ENCODE assay signal across 13 cellular contexts in genomic region chr17:77865109-77865611, GRCh38.
A peak's percentile ranks its signal among the peaks of the same experiment; 100 is the strongest.
DNase-seq lines count a peak whose midpoint lies in the region; ATAC-seq, FAIRE-seq and TF ChIP-seq lines count a peak whose summit lies in the region.
"Had no signal": no experiment of that assay in that cellular context is flagged by ENCODE, and none has a peak within 500 bp of the region (broad histone marks: within the 10 kb centered on the region; RNA-seq: fewer than 3 reads in every experiment).

No MANE protein-coding gene starts in this region.

- in situ Hi-C loops in GM12878 (cut with MboI) = no loop called here

- H3K4me2 ChIP-seq in GM12878 (ENCODE audit: control insufficient read depth, insufficient read depth) = no peak overlapping the region

- TF ChIP-seq POLR2A in GM12878 (IDR thresholded peaks at IDR 0.05; ENCODE audit: low read depth, low read length) (no peak), right lobe of liver (IDR thresholded peaks at IDR 0.05) (no peak), testis (IDR thresholded peaks at IDR 0.05) (no peak), lower leg skin (IDR thresholded peaks at IDR 0.05) (no peak)

- H3K36me3 ChIP-seq in GM12878 (ENCODE audit: control insufficient read depth in 2 of 2, insufficient read depth in 2 of 2, low read length in 1 of 2) (no peaks in the 10 kb centered on the region), right lobe of liver (no peaks in the 10 kb centered on the region), testis (ENCODE audit: low read depth, missing control alignments) (no peaks in the 10 kb centered on the region)
- H3K36me3 ChIP-seq: HAP-1 had no signal

- SMC1A ChIA-PET in GM12878 (lab: Charles Lee; ENCODE audit: uncharacterized antibody, unreplicated experiment) = no interaction called here

- no peak for ATAC-seq in GM12878
- no peak for ATAC-seq in right lobe of liver
- ATAC-seq in HG03135 (IDR thresholded peaks at IDR 0.05; ENCODE audit: unreplicated experiment) = no peak
- ATAC-seq: T-cell had no signal

- no peak for TF ChIP-seq RAD21 in GM12878 (IDR thresholded peaks at IDR 0.05; ENCODE audit: insufficient read depth, low read depth, low read length)

- intact Hi-C loops in GM12878 (cut with micrococcal nuclease; ENCODE audit: unreplicated experiment) = no loop called here
- intact Hi-C loops in right lobe of liver (cut with DNase I) = no loop called here
- intact Hi-C loops in testis (cut with DNase I; ENCODE audit: low total_unique reads) = no loop called here
- intact Hi-C loops in lower leg skin (cut with DNase I; ENCODE audit: low total_unique reads) = no loop called here

- H4K20me1 ChIP-seq in GM12878 (ENCODE audit: control insufficient read depth, insufficient read depth) = no peaks in the 10 kb centered on the region

- no peaks in the 10 kb centered on the region; a peak in 1 of 4 replicates for H3K27me3 ChIP-seq in GM12878 (replicated peaks in 1 of 2; ENCODE audit: control insufficient read depth in 2 of 2, insufficient read depth in 2 of 2, low read length in 1 of 2)
- no peaks in the 10 kb centered on the region for H3K27me3 ChIP-seq in right lobe of liver
- no peaks in the 10 kb centered on the region for H3K27me3 ChIP-seq in testis

- DNase-seq in DMS 273 (lab: John Stamatoyannopoulos, UW; ENCODE audit: unreplicated experiment) (peak; percentile 80), DMS 273 treated with DMSO at 0.1 percent for 48 hours (lab: John Stamatoyannopoulos, UW) (no peak), GM12878 (ENCODE audit: low read depth, low spot score) (no peak), right lobe of liver (peak in 2 of 3 donors; percentile 14 to 40), testis (peak; percentile 53), lower leg skin (ENCODE audit: low spot score in 2 of 2) (no peak), SIG-M5 treated with dmso at 0.1 percent for 504 hours (lab: John Stamatoyannopoulos, UW; ENCODE audit: unreplicated experiment) (no peak)
- DNase-seq: activated CD4-positive, alpha-beta T cell treated with anti-CD3 and anti-CD28 coated beads for 48 hours; NCI-H146; T-cell had no signal

- no peaks in the 10 kb centered on the region for H3K79me2 ChIP-seq in GM12878 (ENCODE audit: control insufficient read depth, insufficient read depth, low read length)

- H3K4me1 ChIP-seq in GM12878 (ENCODE audit: control insufficient read depth, insufficient read depth, low read length) (peaks cover 19% of the 10 kb centered on the region), right lobe of liver (no peaks in the 10 kb centered on the region), testis (peaks cover 13% of the 10 kb centered on the region)
- H3K4me1 ChIP-seq: HAP-1 had no signal

- 84% methylated on average over 19 of the region's 22 CpGs for WGBS in GM12878 (ENCODE audit: insufficient coverage, insufficient replicate concordance, low lambda C conversion rate, missing lambda C conversion rate)
- 75% methylated on average over 12 of the region's 22 CpGs for WGBS in right lobe of liver (ENCODE audit: insufficient coverage, low coverage, low lambda C conversion rate, missing lambda C conversion rate)
- WGBS in testis, 2 donors = 58 to 64% methylated on average over 15 to 22 of the region's 22 CpGs
- 55 to 56% methylated on average over 19 to 22 of the region's 22 CpGs for WGBS in lower leg skin, 2 donors

- POLR2A ChIA-PET in GM12878 (lab: Charles Lee) = interaction anchor here (0.6 kb wide), 1 partner anchor 86 kb away, joined by 3 read pairs; no protein-coding TSS in a partner anchor

- no peak for TF ChIP-seq EP300 in GM12878 (IDR thresholded peaks at IDR 0.05; ENCODE audit: borderline replicate concordance in 1 of 2, control insufficient read depth in 1 of 2, low read depth in 2 of 2, low read length in 2 of 2)

- H2AFZ ChIP-seq in GM12878 (ENCODE audit: control insufficient read depth, low read depth, low read length) = no peak overlapping the region

- RAD21 ChIA-PET in GM12878 (lab: Charles Lee; ENCODE audit: unreplicated experiment) = no interaction called here

- H3K9ac ChIP-seq in GM12878 (ENCODE audit: control insufficient read depth, insufficient read depth, low read length) = no peak overlapping the region

- CTCF ChIA-PET in GM12878 (lab: Yijun Ruan, JAX) = no interaction called here

- BruUV-seq in GM12878 (replicated peaks; lab: Mats Ljungman, UMichigan) = no TSS peak

- H3K27ac ChIP-seq in GM12878 (ENCODE audit: control insufficient read depth, insufficient read depth) (no peak overlapping the region), right lobe of liver (no peak overlapping the region), testis (peak overlapping the region; percentile 1 to 71)
- H3K27ac ChIP-seq: 22Rv1 had no signal

- H3K9me3 ChIP-seq in GM12878 (replicated peaks; ENCODE audit: control insufficient read depth, insufficient read depth, low read length) (no peaks in the 10 kb centered on the region; the same call in 2 of the 3 replicates), right lobe of liver (no peaks in the 10 kb centered on the region), testis (no peaks in the 10 kb centered on the region)
- H3K9me3 ChIP-seq: HAP-1 had no signal

- TF ChIP-seq CTCF in GM12878 (IDR thresholded peaks at IDR 0.05 in 2 of 3, conservative IDR thresholded peaks at IDR 0.05 in 1 of 3; ENCODE audit: control insufficient read depth in 2 of 3, extremely low read depth in 1 of 3, insufficient read depth in 1 of 3, low read depth in 3 of 3, low read length in 3 of 3) = no peak
- TF ChIP-seq CTCF in right lobe of liver (IDR thresholded peaks at IDR 0.05) = no peak
- TF ChIP-seq CTCF in testis (IDR thresholded peaks at IDR 0.05) = no peak
- TF ChIP-seq CTCF in lower leg skin (IDR thresholded peaks at IDR 0.05) = no peak

- FAIRE-seq in GM12878 (lab: Jason Lieb, UNC) = no peak

- H3K4me3 ChIP-seq in GM12878 (no peak overlapping the region), right lobe of liver (no peak overlapping the region), testis (no peak overlapping the region), lower leg skin (ENCODE audit: low read depth, poor library complexity, severe bottlenecking) (no peak overlapping the region)
- H3K4me3 ChIP-seq: HAP-1 had no signal

TF ChIP-seq in GM12878, 131 proteins besides CTCF, POLR2A, EP300 and RAD21:
- no peak for TF ChIP-seq TCF7 (IDR thresholded peaks at IDR 0.05; ENCODE audit: borderline replicate concordance)
- peak; percentile 78 for TF ChIP-seq BCL3 (IDR thresholded peaks at IDR 0.05; ENCODE audit: borderline replicate concordance, insufficient read depth, low read depth, low read length, poor library complexity, severe bottlenecking)
- TF ChIP-seq PBX3 (IDR thresholded peaks at IDR 0.05; ENCODE audit: insufficient replicate concordance, low read depth, low read length) = peak; percentile 10
- peak; percentile 67; the same call in 1 of the 2 replicates for TF ChIP-seq TCF3 (IDR thresholded peaks at IDR 0.05; ENCODE audit: borderline replicate concordance, insufficient read depth, low read depth, low read length)

Comparison
In these comparisons a context has a peak if more than half of its experiments do, and no peak if none do; other contexts are left out.
1. DNase-seq: peak in DMS 273 (single experiment), right lobe of liver (2 of 3) and testis (single experiment); none in DMS 273 treated with DMSO at 0.1 percent for 48 hours (single experiment), GM12878 (single experiment), lower leg skin (0 of 2) and SIG-M5 treated with dmso at 0.1 percent for 504 hours (single experiment).
2. H3K27ac ChIP-seq: peak in testis (2 of 2); none in GM12878 (single experiment) and right lobe of liver (0 of 3).